Comparison of ENCODE assay signal across 8 cellular contexts in the genomic region with DNA sequence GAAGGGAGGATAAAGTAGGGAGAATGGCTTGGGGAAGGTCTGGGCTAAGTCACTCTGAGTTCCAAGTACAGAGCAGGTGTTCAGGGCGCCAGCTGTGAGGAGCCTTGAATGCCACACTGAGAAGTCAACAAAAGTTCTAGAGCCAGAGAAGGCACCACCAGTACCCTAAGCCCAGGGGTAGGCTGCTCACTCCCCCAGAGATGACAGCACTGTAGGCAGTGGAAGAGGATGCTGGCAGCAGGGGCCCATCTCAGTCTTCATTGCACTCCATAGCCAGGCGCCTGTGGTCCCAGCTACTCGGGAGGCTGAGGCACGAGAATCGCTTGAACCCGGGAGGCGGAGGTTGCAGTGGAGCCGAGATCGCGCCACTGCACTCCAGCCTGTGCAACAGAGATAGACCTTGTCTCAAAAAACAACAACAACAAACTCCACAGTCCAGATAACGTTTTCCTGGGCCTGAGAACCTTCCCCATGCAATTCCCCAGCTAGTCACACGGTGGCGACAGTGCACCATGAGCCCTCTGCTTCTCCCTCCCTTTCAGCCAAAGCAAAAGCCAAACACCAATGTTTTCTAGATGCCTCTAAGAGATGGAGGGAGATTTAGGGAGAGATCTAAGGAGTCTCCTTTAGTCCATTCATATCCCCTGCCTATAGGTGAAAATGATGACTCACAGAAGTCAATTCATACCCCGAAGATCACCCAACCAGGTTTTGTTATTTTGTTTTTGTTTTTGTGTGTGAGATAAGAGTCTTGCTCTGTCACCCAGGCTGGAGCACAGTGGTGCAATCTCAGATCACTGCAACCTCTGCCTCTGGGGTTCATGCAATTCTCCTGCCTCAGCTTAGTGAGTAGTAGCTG. TPM values are rescaled to one million over a fixed set of nuclear protein-coding genes. Genes with fewer than 3 reads are reported as not detected.
A peak's percentile ranks its signal among the peaks of the same experiment; 100 is the strongest.
DNase-seq lines count a peak whose midpoint lies in the region; ATAC-seq and TF ChIP-seq lines count a peak whose summit lies in the region.

No MANE protein-coding gene starts in this region.

- H2AK5ac ChIP-seq in H9 (ENCODE audit: insufficient read length, low read length): no peak overlapping the region

- H3K4ac ChIP-seq in H9 (ENCODE audit: low read depth, low read length): no peak overlapping the region

- no peak overlapping the region for H3K23ac ChIP-seq in H9 (ENCODE audit: insufficient read length, low read depth, low read length)

- H3K27ac ChIP-seq in H9 (ENCODE audit: insufficient read length, low read depth, low read length) (no peak overlapping the region), layer of hippocampus (ENCODE audit: low read depth, low read length) (peak overlapping the region; percentile 50)

- no peak overlapping the region for H2BK120ac ChIP-seq in H9 (ENCODE audit: low read depth, low read length, poor library complexity, severe bottlenecking)

- no peak overlapping the region for H2BK12ac ChIP-seq in H9 (ENCODE audit: insufficient read length, low read depth, low read length)

- no peaks in the 10 kb centered on the region for H3K4me1 ChIP-seq in H9 (ENCODE audit: insufficient read depth, low read length)

- H4K91ac ChIP-seq in H9 (ENCODE audit: insufficient read length, low read depth, low read length): no peak overlapping the region

- H3K56ac ChIP-seq in H9 (ENCODE audit: insufficient read length, low read depth, low read length): no peak overlapping the region

- H3K4me2 ChIP-seq in H9 (ENCODE audit: insufficient read depth, insufficient read length, low read length): no peak overlapping the region

- no peak overlapping the region for H2BK20ac ChIP-seq in H9 (ENCODE audit: low read depth, low read length, poor library complexity, severe bottlenecking)

- H3K9me3 ChIP-seq in H9 (ENCODE audit: control insufficient read depth, low read depth, low read length): no peaks in the 10 kb centered on the region

- H3K36me3 Mint-ChIP-seq in H9 (ENCODE audit: insufficient read depth in 1 of 3, low read depth in 3 of 3): peaks cover 0 to 2% (median 0%) of the 10 kb centered on the region in 3 experiments; a peak in 1 of 7 replicates

- no peak overlapping the region for H3K4me3 Mint-ChIP-seq in H9

- no peak for ATAC-seq in HG02571 (IDR thresholded peaks at IDR 0.05; ENCODE audit: unreplicated experiment)

- H4K8ac ChIP-seq in H9 (replicated peaks; ENCODE audit: insufficient read length, low read depth, low read length): no peak overlapping the region

- H2AFZ ChIP-seq in H9 (ENCODE audit: low read length): no peak overlapping the region

- peak; percentile 99 for TF ChIP-seq CTCF in H9 (conservative IDR thresholded peaks at IDR 0.05)

- H3K79me1 ChIP-seq in H9 (ENCODE audit: insufficient read depth, low read depth, low read length, poor library complexity, severe bottlenecking): no peaks in the 10 kb centered on the region

- H3K27ac Mint-ChIP-seq in H9: peak overlapping the region in 1 of 3 experiments; percentile 13; a peak in 1 of 7 replicates

- H4K5ac ChIP-seq in H9 (ENCODE audit: insufficient read length, low read depth, low read length): no peak overlapping the region

- H3K27me3 Mint-ChIP-seq in H9 (ENCODE audit: low read depth): peaks cover 5% of the 10 kb centered on the region; the same call in 1 of the 2 replicates

- no peak overlapping the region for H3K9ac ChIP-seq in H9 (ENCODE audit: extremely low read depth, insufficient read length, low read length)

- H3K9me3 Mint-ChIP-seq in H9: no peaks in the 10 kb centered on the region

- no peaks in the 10 kb centered on the region for H3K23me2 ChIP-seq in H9 (ENCODE audit: insufficient read length, low read depth, low read length, poor library complexity, severe bottlenecking)

- no peak overlapping the region for H3K14ac ChIP-seq in H9 (ENCODE audit: insufficient read depth, low read length)

- no CpG with 5 or more reads among the region's 14 CpGs for WGBS in H9 (ENCODE audit: extremely low coverage, insufficient read length, low lambda C conversion rate)

- no peaks in the 10 kb centered on the region for H4K20me1 ChIP-seq in H9 (ENCODE audit: control insufficient read depth, insufficient read depth, insufficient read length)

- DNase-seq in CMK (ENCODE audit: low read depth) (peak; percentile 45), H9 (peak; percentile 77), NCI-H2196 treated with DMSO at 0.1 percent for 48 hours (lab: John Stamatoyannopoulos, UW; ENCODE audit: unreplicated experiment) (peak; percentile 49), cerebellar cortex (ENCODE audit: low spot score) (peak; percentile 86)
- DNase-seq in activated CD4-positive, alpha-beta T cell treated with anti-CD3 and anti-CD28 coated beads for 1 hour: peak; percentile 66
- peak; percentile 78 to 81 for DNase-seq in stimulated activated CD4-positive, alpha-beta T cell treated with anti-CD3 and anti-CD28 coated beads, Interleukin-2, amount 100 ng/mL, for 48 hours

- no peak overlapping the region for H3T11ph ChIP-seq in H9 (ENCODE audit: low read length)

- H3K18ac ChIP-seq in H9 (ENCODE audit: insufficient read length, low read depth, low read length): no peak overlapping the region

- H2BK5ac ChIP-seq in H9 (ENCODE audit: insufficient read length, low read length): no peak overlapping the region

- H3K4me1 Mint-ChIP-seq in H9: peaks cover 15 to 17% of the 10 kb centered on the region in 2 experiments

- H3K27me3 ChIP-seq in H9 (ENCODE audit: insufficient read depth, low read length): no peaks in the 10 kb centered on the region
- H3K27me3 ChIP-seq in layer of hippocampus (ENCODE audit: control insufficient read depth, insufficient read depth, low read length): no peaks in the 10 kb centered on the region

- H2BK15ac ChIP-seq in H9 (ENCODE audit: low read depth, low read length): no peak overlapping the region

- H3K79me2 ChIP-seq in H9 (ENCODE audit: insufficient read depth, low read length): no peaks in the 10 kb centered on the region

RNA-seq across cellular contexts. Expression of gene NSD1, which starts 19.8 kb away (rescaled TPM):
- total RNA-seq in H9 (2021): 197 and 213 TPM in 2 replicates

RNA-seq across cellular contexts. Expression of gene FGFR4, which starts 27.1 kb away (rescaled TPM):
- 52.8 and 56.3 TPM in 2 replicates for total RNA-seq in H9 (2021)
